ENCODE assay signal across 23 cellular contexts in genomic region chr20:1338801-1339200, GRCh38.
"Had no signal": no experiment of that assay in that cellular context is flagged by ENCODE, and none has a peak within 500 bp of the region (broad histone marks: within the 10 kb centered on the region; RNA-seq: fewer than 3 reads in every experiment).

No MANE protein-coding gene starts in this region.

- H3K4me3 ChIP-seq: esophagus squamous epithelium, hepatocyte, lung, skin epidermis, tibial artery, vagina had no signal

- H3K27ac ChIP-seq: hepatocyte, tibial artery, vagina had no signal

- ATAC-seq: activated naive CD8-positive, alpha-beta T cell treated with anti-CD3 and anti-CD28 coated beads, Interleukin-2, amount 50 U/mL, for 24 hours; SK-N-SH treated with all-trans-retinoic acid at 6 μM for 48 hours; stimulated activated memory B cell treated with anti-CD40 and anti-IgM and Interleukin-4, amounts not matched to agents 10 μg/mL and 1 μg/mL and 100 μg/mL, for 72 hours; T-cell had no signal

- DNase-seq: activated CD4-positive, alpha-beta T cell treated with anti-CD3 and anti-CD28 coated beads, Interleukin-2, amount 10 ng/mL, durations not matched to agents 7 days and 5 days; activated CD8-positive, alpha-beta memory T cell treated with anti-CD3 and anti-CD28 coated beads for 24 hours; activated CD8-positive, alpha-beta memory T cell treated with anti-CD3 and anti-CD28 coated beads, Interleukin-2, amount 50 U/mL, for 48 hours; activated effector memory CD4-positive, alpha-beta T cell treated with Interleukin-2 at 50 U/mL for 16 hours; activated naive CD4-positive, alpha-beta T cell treated with anti-CD3 and anti-CD28 coated beads, Interleukin-2, amount 10 ng/mL, durations not matched to agents 7 days and 5 days; activated naive CD8-positive, alpha-beta T cell treated with anti-CD3 and anti-CD28 coated beads, Interleukin-2, amount 50 U/mL, for 24 hours; cerebellar nuclear complex; cortex of kidney; esophagus squamous epithelium; foreskin fibroblast; midbrain; nephron progenitor cell; occipital lobe; stimulated activated CD4-positive, alpha-beta T cell treated with anti-CD3 and anti-CD28 coated beads, Interleukin-4, amount 100 ng/mL, for 24 hours; T-cell; T1000; tibial artery had no signal

- H3K27me3 ChIP-seq: esophagus squamous epithelium, hepatocyte, tibial artery, vagina had no signal

- H3K9me3 ChIP-seq: esophagus squamous epithelium, tibial artery, vagina had no signal

- H3K36me3 ChIP-seq: tibial artery, vagina had no signal
